14 cellular contexts compared by ENCODE assay signal in the genomic region with DNA sequence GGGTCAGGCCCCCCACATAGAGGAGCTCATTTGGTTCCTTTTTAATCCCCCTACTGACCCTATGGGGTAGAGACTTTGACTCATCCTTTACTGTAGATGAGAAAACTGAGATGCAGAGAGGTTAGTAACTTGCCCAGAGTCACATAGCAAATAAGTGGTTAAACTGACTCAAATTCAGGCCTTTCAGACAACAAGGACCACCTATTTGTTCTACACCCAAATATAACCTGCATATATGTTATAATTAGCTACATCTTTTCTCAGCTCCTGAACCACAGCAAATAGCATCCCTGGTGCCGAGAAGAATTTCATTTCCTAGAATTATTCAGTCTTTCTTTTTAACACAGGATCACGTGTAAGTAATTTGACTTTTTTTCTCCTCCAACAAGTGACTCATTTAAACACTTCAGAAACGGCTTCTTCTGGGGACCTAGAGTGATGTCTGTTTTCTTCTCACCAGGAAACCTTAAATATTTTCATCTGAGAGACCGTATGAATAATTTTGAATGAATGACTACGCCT. TPM values are rescaled to one million over a fixed set of nuclear protein-coding genes. Genes with fewer than 3 reads are reported as not detected.
DNase-seq lines count a peak whose midpoint lies in the region; ATAC-seq and TF ChIP-seq lines count a peak whose summit lies in the region.
"Had no signal": no experiment of that assay in that cellular context is flagged by ENCODE, and none has a peak within 500 bp of the region (broad histone marks: within the 10 kb centered on the region; RNA-seq: fewer than 3 reads in every experiment).

No MANE protein-coding gene starts in this region.

- POLR2A ChIA-PET in OCI-LY7 (lab: Charles Lee) = interaction anchor here (0.7 to 1.3 kb wide), 3 partner anchors 11 to 71 kb away, joined by 3 to 5 read pairs (median 3); no protein-coding TSS in a partner anchor

- no peak overlapping the region for H3K4me3 Mint-ChIP-seq in brain

- DNase-seq in left ventricle myocardium inferior (no peak), heart left ventricle (no peak), NCI-H446 (lab: John Stamatoyannopoulos, UW) (no peak), OCI-LY7 (ENCODE audit: low spot score) (no peak), omental fat pad (ENCODE audit: low spot score) (no peak), occipital lobe (lab: John Stamatoyannopoulos, UW) (no peak)
- DNase-seq: hypothalamus, NCI-H1436, SW 1271, thyroid gland had no signal

- H3K9me3 ChIP-seq in left ventricle myocardium inferior (replicated peaks) (peaks cover 18% of the 10 kb centered on the region), heart left ventricle (peaks cover 0 to 22% (median 10%) of the 10 kb centered on the region in 12 donors), OCI-LY7 (ENCODE audit: low read length) (no peaks in the 10 kb centered on the region)
- H3K9me3 ChIP-seq: thyroid gland had no signal

- H3K79me2 ChIP-seq in OCI-LY7 (ENCODE audit: insufficient read depth, low read depth, low read length) = no peaks in the 10 kb centered on the region
- H3K79me2 ChIP-seq: parathyroid adenoma had no signal

- H3K36me3 ChIP-seq in left ventricle myocardium inferior = peaks cover 5% of the 10 kb centered on the region
- peaks cover 0 to 24% (median 0%) of the 10 kb centered on the region in 9 donors for H3K36me3 ChIP-seq in heart left ventricle
- H3K36me3 ChIP-seq in OCI-LY7 (ENCODE audit: insufficient read depth, low read length) = no peaks in the 10 kb centered on the region
- H3K36me3 ChIP-seq: thyroid gland had no signal

- H3K9me3 Mint-ChIP-seq in brain = peaks cover 23 to 41% (median 29%) of the 10 kb centered on the region in 5 experiments

- intact Hi-C loops in left ventricle myocardium inferior (cut with micrococcal nuclease) = no loop called here
- intact Hi-C loops in heart left ventricle (cut with DNase I) = loop anchor here in 3 of 10 donors (5.0 to 10.0 kb wide), 3 partner anchors 200 to 210 kb away; no protein-coding TSS in a partner anchor
- intact Hi-C loops in OCI-LY7 (cut with micrococcal nuclease; ENCODE audit: unreplicated experiment) = no loop called here

- WGBS in heart left ventricle, 4 donors = 68 to 81% (median 76%) methylated on average over 5 of the region's 5 CpGs

- H3K4me3 ChIP-seq in left ventricle myocardium inferior (no peak overlapping the region), heart left ventricle (no peak overlapping the region), OCI-LY7 (ENCODE audit: low read depth, low read length, poor library complexity, severe bottlenecking) (no peak overlapping the region)
- H3K4me3 ChIP-seq: lung, thyroid gland had no signal

- no peaks in the 10 kb centered on the region for H3K9me2 ChIP-seq in OCI-LY7 (ENCODE audit: insufficient read depth, low read length)

- H3K27ac ChIP-seq in left ventricle myocardium inferior (replicated peaks) (peak overlapping the region; percentile 79), heart left ventricle (peak overlapping the region in 2 of 12 donors; percentile 1 to 46), OCI-LY7 (ENCODE audit: low read depth, low read length, poor library complexity, severe bottlenecking) (no peak overlapping the region)
- H3K27ac ChIP-seq: parathyroid adenoma, thyroid gland had no signal

- peak overlapping the region in 3 of 5 experiments; percentile 36 to 95 (median 74) for H3K27ac Mint-ChIP-seq in brain

- H3K27me3 Mint-ChIP-seq in brain = no peaks in the 10 kb centered on the region

- H3K4me1 ChIP-seq in left ventricle myocardium inferior (peaks cover 93% of the 10 kb centered on the region), heart left ventricle (peaks cover 0 to 74% (median 50%) of the 10 kb centered on the region in 12 donors), OCI-LY7 (ENCODE audit: insufficient read depth, low read length, poor library complexity, severe bottlenecking) (peaks cover 15% of the 10 kb centered on the region)
- H3K4me1 ChIP-seq: parathyroid adenoma had no signal

- CTCF ChIA-PET in OCI-LY7 (lab: Charles Lee; ENCODE audit: unreplicated experiment) = no interaction called here

- no peak for TF ChIP-seq POLR2A in heart left ventricle (IDR thresholded peaks at IDR 0.05)

- TF ChIP-seq CTCF in left ventricle myocardium inferior (IDR thresholded peaks at IDR 0.05; ENCODE audit: borderline replicate concordance) (no peak), heart left ventricle (IDR thresholded peaks at IDR 0.05) (no peak), brain (conservative IDR thresholded peaks at IDR 0.05) (no peak), OCI-LY7 (conservative IDR thresholded peaks at IDR 0.05; ENCODE audit: low read length) (no peak), omental fat pad (IDR thresholded peaks at IDR 0.05) (no peak)

- H4K20me1 ChIP-seq in OCI-LY7 (ENCODE audit: insufficient read depth, low read length) = no peaks in the 10 kb centered on the region

- H2AFZ ChIP-seq in OCI-LY7 (ENCODE audit: low read length) = no peak overlapping the region
- H2AFZ ChIP-seq: parathyroid adenoma had no signal

- BruUV-seq in OCI-LY7 (replicated peaks; lab: Mats Ljungman, UMichigan) = no TSS peak

- H3K4me2 ChIP-seq in OCI-LY7 (ENCODE audit: low read length) = no peak overlapping the region

- H3K4me1 Mint-ChIP-seq in brain = peaks cover 41% of the 10 kb centered on the region

- ATAC-seq in heart left ventricle (no peak), HG03442 (IDR thresholded peaks at IDR 0.05; ENCODE audit: unreplicated experiment) (peak; percentile 32), omental fat pad (ENCODE audit: low FRiP score) (no peak)

- no peaks in the 10 kb centered on the region for H3K27me3 ChIP-seq in left ventricle myocardium inferior (ENCODE audit: low read depth)
- no peaks in the 10 kb centered on the region for H3K27me3 ChIP-seq in heart left ventricle
- H3K27me3 ChIP-seq: thyroid gland had no signal

- H3K36me3 Mint-ChIP-seq in brain = peaks cover 22% of the 10 kb centered on the region

RNA-seq across cellular contexts. Expression of a gene that starts 57.4 kb away (rescaled TPM):
- total RNA-seq in left ventricle myocardium inferior (67.0 TPM), heart left ventricle (100 to 1,000 TPM in 1 of 9 donors, 10 to 100 TPM in 8; 41.8 to 119 (median 78.9) TPM), OCI-LY7 (2022) (17.0 and 21.6 TPM in 2 replicates), omental fat pad (100 to 1,000 TPM in 1 of 4 donors, 10 to 100 TPM in 3; 58.9 to 129 (median 96.3) TPM), occipital lobe (40.9 TPM)
- polyA plus RNA-seq in heart left ventricle (10 to 100 TPM; 38.5 to 90.7 TPM), brain (ENCODE audit: insufficient read depth, low read depth, low replicate concordance) (58.2 TPM)
- total RNA-seq in OCI-LY7 (2014; rRNA removed; shearing (Covaris generic)) = 19.2 and 20.1 TPM in 2 replicates
